8 cellular contexts compared by ENCODE assay signal in the genomic region with DNA sequence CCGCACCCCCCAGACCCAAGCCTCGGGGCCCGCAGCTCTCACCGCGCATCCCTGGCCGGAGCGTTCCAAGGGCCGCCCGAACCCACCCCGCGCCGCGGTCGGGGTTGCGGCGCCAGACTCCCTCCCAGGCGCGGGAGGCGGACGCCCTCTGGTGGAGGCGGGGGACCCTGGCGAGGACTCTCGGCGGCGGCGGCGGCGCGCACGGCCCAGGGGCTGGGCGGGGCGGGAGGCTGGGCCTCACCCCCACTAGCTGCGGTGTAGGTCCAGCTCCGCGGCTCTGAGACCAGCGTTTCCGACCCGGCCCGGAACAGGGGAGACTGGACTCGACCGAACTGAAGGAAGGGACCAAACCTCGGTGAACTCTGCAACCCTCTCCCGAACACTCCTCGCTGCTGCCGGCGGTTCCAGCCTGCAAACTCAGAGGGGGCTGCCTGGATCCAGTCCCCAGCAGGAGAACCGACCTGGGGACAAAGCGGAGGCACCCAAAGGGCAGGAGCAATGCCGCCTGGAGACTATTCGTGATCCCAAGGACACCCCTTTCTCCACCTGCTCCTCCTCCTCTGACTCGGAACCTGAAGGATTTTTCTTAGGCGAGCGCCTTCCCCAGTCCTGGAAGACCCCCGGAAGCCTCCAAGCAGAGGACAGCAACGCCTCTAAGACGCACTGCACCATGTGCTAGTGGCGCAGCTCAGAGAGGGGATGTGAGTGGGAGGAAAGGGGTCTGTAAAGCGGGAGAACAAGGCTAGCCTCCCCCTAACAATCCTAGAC. TPM values are rescaled to one million over a fixed set of nuclear protein-coding genes. Genes with fewer than 3 reads are reported as not detected.
DNase-seq lines count a peak whose midpoint lies in the region; ATAC-seq and TF ChIP-seq lines count a peak whose summit lies in the region.

No MANE protein-coding gene starts in this region.

- peak; percentile 88 for DNase-seq in DND-41
- peak; percentile 19 for DNase-seq in SHP77 treated with DMSO at 0.1 percent for 48 hours (lab: John Stamatoyannopoulos, UW)
- DNase-seq in activated gamma-delta T cell treated with anti-CD3 and anti-CD28 coated beads, Interleukin-2, amount 50 U/mL, for 16 hours (ENCODE audit: low read depth) = peak; percentile 82
- DNase-seq in foreskin keratinocyte = peak in 1 of 2 donors; percentile 54
- peak; percentile 64 for DNase-seq in stromal cell of bone marrow (ENCODE audit: low read depth)

- peak; percentile 80 for ATAC-seq in DND-41 (ENCODE audit: insufficient read depth, low read depth)
- ATAC-seq in GM21717 (IDR thresholded peaks at IDR 0.05; ENCODE audit: unreplicated experiment) = peak; percentile 54
- ATAC-seq in foreskin keratinocyte = peak; percentile 79

- H3K36me3 ChIP-seq in DND-41 (ENCODE audit: insufficient read depth, low read length) (peaks cover 28% of the 10 kb centered on the region), KOPT-K1 (ENCODE audit: insufficient read depth, low read length) (peaks cover 29% of the 10 kb centered on the region), neuron (ENCODE audit: insufficient read depth, low read length) (peaks cover 26% of the 10 kb centered on the region)

- H3K27ac ChIP-seq in DND-41 (ENCODE audit: low read length) (peak overlapping the region; percentile 90), KOPT-K1 (ENCODE audit: low read depth, low read length, poor library complexity, severe bottlenecking) (peak overlapping the region; percentile 85), foreskin keratinocyte (no peak overlapping the region)

- peak overlapping the region; percentile 79 for H3K9ac ChIP-seq in DND-41 (ENCODE audit: low read depth, low read length)

- H2AFZ ChIP-seq in DND-41 (ENCODE audit: low read depth, low read length) (peak overlapping the region; percentile 67), neuron (ENCODE audit: low read depth, low read length) (peak overlapping the region; percentile 75)

- H3K4me2 ChIP-seq in DND-41 (ENCODE audit: insufficient read depth, low read length) = peak overlapping the region; percentile 90

- H3K4me3 ChIP-seq in DND-41 (ENCODE audit: low read depth in 1 of 2, low read length in 2 of 2) (peak overlapping the region; percentile 85 to 99), neuron (ENCODE audit: low read length) (peak overlapping the region; percentile 85)

- peaks cover 8% of the 10 kb centered on the region; the same call in 1 of the 2 replicates for H4K20me1 ChIP-seq in DND-41 (ENCODE audit: insufficient read depth, low read length)

- H3K27me3 ChIP-seq in DND-41 (ENCODE audit: insufficient read depth, low read length, poor library complexity) = no peaks in the 10 kb centered on the region
- no peaks in the 10 kb centered on the region for H3K27me3 ChIP-seq in foreskin keratinocyte
- H3K27me3 ChIP-seq in neuron (ENCODE audit: insufficient read depth, low read length) = no peaks in the 10 kb centered on the region

- peaks cover 32% of the 10 kb centered on the region for H3K4me1 ChIP-seq in DND-41 (ENCODE audit: insufficient read depth, low read length)
- peaks cover 4% of the 10 kb centered on the region for H3K4me1 ChIP-seq in foreskin keratinocyte
- peaks cover 11% of the 10 kb centered on the region for H3K4me1 ChIP-seq in neuron (ENCODE audit: insufficient read depth, low read length)

- peak; percentile 85 for TF ChIP-seq CTCF in DND-41 (IDR thresholded peaks at IDR 0.05; ENCODE audit: borderline replicate concordance, extremely low read depth, low read length, poor library complexity, severe bottlenecking)
- peak; percentile 96 for TF ChIP-seq CTCF in foreskin keratinocyte (conservative IDR thresholded peaks at IDR 0.05)

- H3K9me3 ChIP-seq in DND-41 (ENCODE audit: insufficient read depth, low read length, severe bottlenecking) (no peaks in the 10 kb centered on the region), KOPT-K1 (ENCODE audit: insufficient read depth, low read length, poor library complexity, severe bottlenecking) (no peaks in the 10 kb centered on the region), neuron (ENCODE audit: low read length) (no peaks in the 10 kb centered on the region)

- H3K79me2 ChIP-seq in DND-41 (ENCODE audit: insufficient read depth, low read length) = peaks cover 42% of the 10 kb centered on the region

RNA-seq across cellular contexts. Expression of a gene that starts 0.9 kb away (rescaled TPM):
- total RNA-seq in foreskin keratinocyte = 223 and 285 TPM in 2 replicates
- 453 and 519 TPM in 2 replicates for polyA plus RNA-seq in foreskin keratinocyte

RNA-seq across cellular contexts. Expression of a gene that starts 6.1 kb away (rescaled TPM):
- 0.42 and 0.61 TPM in 2 replicates for total RNA-seq in foreskin keratinocyte
- 0.18 and 0.55 TPM in 2 replicates for polyA plus RNA-seq in foreskin keratinocyte

RNA-seq across cellular contexts. Expression of a gene that starts 6.9 kb away (rescaled TPM):
- 2.2 and 2.6 TPM in 2 replicates for total RNA-seq in foreskin keratinocyte
- 2.7 and 2.8 TPM in 2 replicates for polyA plus RNA-seq in foreskin keratinocyte

RNA-seq across cellular contexts. Expression of a gene that starts 39.4 kb away (rescaled TPM):
- not detected in 2 replicates for total RNA-seq in foreskin keratinocyte
- not detected in 2 replicates for polyA plus RNA-seq in foreskin keratinocyte

RNA-seq across cellular contexts. Expression of a gene that starts 51.2 kb away (rescaled TPM):
- total RNA-seq in foreskin keratinocyte = 3.1 and 3.6 TPM in 2 replicates
- polyA plus RNA-seq in foreskin keratinocyte = 4.3 and 5.3 TPM in 2 replicates
